Comparison of ENCODE assay signal across 15 cellular contexts in genomic region chr9:137520614-137521404, GRCh38.
"Had no signal": no experiment of that assay in that cellular context is flagged by ENCODE, and none has a peak within 500 bp of the region (broad histone marks: within the 10 kb centered on the region; RNA-seq: fewer than 3 reads in every experiment).

No MANE protein-coding gene starts in this region.

- H2AFZ ChIP-seq: parathyroid adenoma had no signal

- H3K36me3 ChIP-seq: colonic mucosa, prostate gland had no signal

- H3K4me3 ChIP-seq: colonic mucosa, prostate gland, right lobe of liver, stomach had no signal

- H3K27ac ChIP-seq: colonic mucosa, foreskin keratinocyte, parathyroid adenoma, prostate gland, right lobe of liver, stomach had no signal

- H3K4me1 ChIP-seq: colonic mucosa, foreskin keratinocyte, parathyroid adenoma, prostate gland, right lobe of liver had no signal

- H3K27me3 ChIP-seq: colonic mucosa, foreskin keratinocyte, right lobe of liver, stomach had no signal

- ATAC-seq: foreskin keratinocyte; left lobe of liver; naive thymus-derived CD4-positive, alpha-beta T cell; stimulated activated memory B cell treated with anti-CD40 and anti-IgM and Interleukin-4, amounts not matched to agents 10 μg/mL and 1 μg/mL and 100 μg/mL, for 72 hours had no signal

- H3K9ac ChIP-seq: parathyroid adenoma had no signal

- H3K79me2 ChIP-seq: parathyroid adenoma had no signal

- H3K9me3 ChIP-seq: colonic mucosa, prostate gland, right lobe of liver, stomach had no signal

- DNase-seq: colonic mucosa; dermis blood vessel endothelial cell; foreskin keratinocyte; mammary epithelial cell; naive thymus-derived CD4-positive, alpha-beta T cell; nucleus accumbens; right lobe of liver; stimulated activated CD4-positive, alpha-beta T cell treated with anti-CD3 and anti-CD28 coated beads, Interleukin-15, amount 100 ng/mL, for 24 hours; stimulated activated CD4-positive, alpha-beta T cell treated with anti-CD3 and anti-CD28 coated beads, Interleukin-1b, Interleukin-23, amount 100 ng/mL, for 48 hours; stimulated activated CD4-positive, alpha-beta T cell treated with anti-CD3 and anti-CD28 coated beads, Interleukin-4, amount 100 ng/mL, for 24 hours; stomach had no signal
